In genomic region chr7:256981-257646, GRCh38 we compare ENCODE assay signal across 23 cellular contexts. TPM values are rescaled to one million over a fixed set of nuclear protein-coding genes. Genes with fewer than 3 reads are reported as not detected.
A peak's percentile ranks its signal among the peaks of the same experiment; 100 is the strongest.
DNase-seq lines count a peak whose midpoint lies in the region; ATAC-seq and TF ChIP-seq lines count a peak whose summit lies in the region.
"Had no signal": no experiment of that assay in that cellular context is flagged by ENCODE, and none has a peak within 500 bp of the region (broad histone marks: within the 10 kb centered on the region; RNA-seq: fewer than 3 reads in every experiment).

No MANE protein-coding gene starts in this region.

- H3K4me3 ChIP-seq in lower lobe of right lung, result no peak overlapping the region
- H3K4me3 ChIP-seq in spleen, result no peak overlapping the region
- H3K4me3 ChIP-seq: SJCRH30 had no signal

- H3K4me1 ChIP-seq in lower lobe of right lung (no peaks in the 10 kb centered on the region), spleen (no peaks in the 10 kb centered on the region)
- H3K4me1 ChIP-seq: SJCRH30 had no signal

- H3K4me1 Mint-ChIP-seq in CD14-positive monocyte (no peaks in the 10 kb centered on the region), chondrocyte (ENCODE audit: low read depth) (no peaks in the 10 kb centered on the region)

- H3K27me3 Mint-ChIP-seq in CD14-positive monocyte (ENCODE audit: low read depth in 3 of 3) (peaks cover 0 to 3% (median 0%) of the 10 kb centered on the region in 3 donors), chondrocyte (ENCODE audit: low read depth) (no peaks in the 10 kb centered on the region)

- 89 to 97% (median 94%) methylated on average over 18 to 29 of the region's 29 CpGs for WGBS in spleen, 5 donors

- H3K36me3 ChIP-seq in lower lobe of right lung, result peaks cover 77% of the 10 kb centered on the region
- peaks cover 0 to 68% (median 21%) of the 10 kb centered on the region in 6 donors for H3K36me3 ChIP-seq in spleen
- H3K36me3 ChIP-seq: SJCRH30 had no signal

- H3K27ac Mint-ChIP-seq in CD14-positive monocyte (no peak overlapping the region), chondrocyte (ENCODE audit: unreplicated experiment) (no peak overlapping the region)
- H3K27ac Mint-ChIP-seq: CD8-positive, alpha-beta T cell had no signal

- intact Hi-C loops in CD14-positive monocyte (cut with micrococcal nuclease) (no loop called here), lower lobe of right lung (cut with DNase I) (no loop called here), spleen (cut with DNase I; ENCODE audit: low total_unique reads) (no loop called here)

- TF ChIP-seq POLR2A in spleen (IDR thresholded peaks at IDR 0.05), result no peak

- H3K9me3 ChIP-seq in lower lobe of right lung (no peaks in the 10 kb centered on the region), spleen (peaks cover 0 to 8% (median under 1%) of the 10 kb centered on the region in 8 donors)
- H3K9me3 ChIP-seq: SJCRH30 had no signal

- H3K27ac ChIP-seq in lower lobe of right lung (no peak overlapping the region), spleen (no peak overlapping the region)
- H3K27ac ChIP-seq: BLaER1 treated with 17β-estradiol and CSF1 and Interleukin-3, amounts not matched to agents 10 nM and 100 nM; KMS-11; RWPE1; SJCRH30 had no signal

- no peak for ATAC-seq in lower lobe of right lung
- ATAC-seq: CD8-positive, alpha-beta T cell had no signal

- H3K9me3 Mint-ChIP-seq in CD14-positive monocyte (peaks cover 49 to 86% (median 76%) of the 10 kb centered on the region in 7 donors), chondrocyte (ENCODE audit: low read depth) (peaks cover 4% of the 10 kb centered on the region)
- H3K9me3 Mint-ChIP-seq: CD8-positive, alpha-beta T cell had no signal

- H3K27me3 ChIP-seq in lower lobe of right lung (ENCODE audit: low read depth), result no peaks in the 10 kb centered on the region
- H3K27me3 ChIP-seq in spleen (replicated peaks in 1 of 7), result peaks cover 0 to 3% (median 0%) of the 10 kb centered on the region in 7 donors
- H3K27me3 ChIP-seq: BLaER1 treated with 17β-estradiol and CSF1 and Interleukin-3, amounts not matched to agents 10 nM and 100 nM; SJCRH30 had no signal

- no peak overlapping the region for H3K4me3 Mint-ChIP-seq in CD14-positive monocyte
- H3K4me3 Mint-ChIP-seq in chondrocyte (ENCODE audit: unreplicated experiment), result no peak overlapping the region
- H3K4me3 Mint-ChIP-seq: CD8-positive, alpha-beta T cell had no signal

- TF ChIP-seq CTCF in CD14-positive monocyte (IDR thresholded peaks at IDR 0.05) (no peak), chondrocyte (IDR thresholded peaks at IDR 0.05) (no peak), lower lobe of right lung (IDR thresholded peaks at IDR 0.05) (no peak), spleen (IDR thresholded peaks at IDR 0.05 in 8 of 11, conservative IDR thresholded peaks at IDR 0.05 in 3 of 11) (no peak)

- H3K36me3 Mint-ChIP-seq in CD14-positive monocyte (peaks cover 63 to 79% of the 10 kb centered on the region in 2 donors), chondrocyte (ENCODE audit: low read depth) (peaks cover 24% of the 10 kb centered on the region)
- H3K36me3 Mint-ChIP-seq: CD8-positive, alpha-beta T cell had no signal

- DNase-seq in CD14-positive monocyte (ENCODE audit: low spot score) (peak; percentile 37), chondrocyte (ENCODE audit: low spot score) (peak; percentile 68), lower lobe of right lung (peak; percentile 28), spleen (peak; percentile 49), pons (ENCODE audit: low spot score) (no peak), NOMO-1 (lab: John Stamatoyannopoulos, UW; ENCODE audit: unreplicated experiment in 2 of 2) (no peak)
- DNase-seq in activated CD4-positive, alpha-beta T cell treated with anti-CD3 and anti-CD28 coated beads, Interleukin-2, amount 50 U/mL, for 1 hour, result no peak
- DNase-seq: Calu3; CD8-positive, alpha-beta T cell; DMS153; IMR-90; NCI-H1105; NCI-H146; NCI-H2029 treated with DMSO at 0.1 percent for 48 hours; NCI-H226; NCI-H510A treated with DMSO at 0.1 percent for 48 hours; NCI-H748 treated with DMSO at 0.1 percent for 48 hours; SJCRH30 had no signal

RNA-seq across cellular contexts. Expression of gene FOXL3, which starts 32.9 kb away (rescaled TPM):
- not detected for polyA plus RNA-seq in CD14-positive monocyte
- total RNA-seq in chondrocyte, result not detected in 3 replicates
- not detected for total RNA-seq in lower lobe of right lung
- not detected for total RNA-seq in spleen
- not detected for polyA plus RNA-seq in spleen
- total RNA-seq: Calu3; CD8-positive, alpha-beta T cell; Daoy; H4; IMR-90; SJCRH30 had no signal
- polyA plus RNA-seq: IMR-90 had no signal

Comparison
In these comparisons a context has a peak if more than half of its experiments do, and no peak if none do; other contexts are left out.
1. DNase-seq: peak in CD14-positive monocyte (single experiment), chondrocyte (single experiment), lower lobe of right lung (single experiment) and spleen (single experiment); none in pons (single experiment), activated CD4-positive, alpha-beta T cell treated with anti-CD3 and anti-CD28 coated beads, Interleukin-2, amount 50 U/mL, for 1 hour (single experiment) and NOMO-1 (0 of 2).